Comparison of ENCODE assay signal across 12 cellular contexts in genomic region chr1:153776971-153777370, GRCh38. TPM values are rescaled to one million over a fixed set of nuclear protein-coding genes. Genes with fewer than 3 reads are reported as not detected.
DNase-seq lines count a peak whose midpoint lies in the region; ATAC-seq and TF ChIP-seq lines count a peak whose summit lies in the region.
"Had no signal": no experiment of that assay in that cellular context is flagged by ENCODE, and none has a peak within 500 bp of the region (broad histone marks: within the 10 kb centered on the region; RNA-seq: fewer than 3 reads in every experiment).

No MANE protein-coding gene starts in this region.

- H3K79me2 ChIP-seq in hepatocyte, result peaks cover 12% of the 10 kb centered on the region
- H3K79me2 ChIP-seq in smooth muscle cell (ENCODE audit: low read depth), result peaks cover 11% of the 10 kb centered on the region

- H3K9ac ChIP-seq in smooth muscle cell (ENCODE audit: low read depth), result no peak overlapping the region

- H2AFZ ChIP-seq in hepatocyte (no peak overlapping the region), smooth muscle cell (ENCODE audit: low read depth) (no peak overlapping the region)

- H3K4me2 ChIP-seq in hepatocyte (peak overlapping the region; percentile 98), smooth muscle cell (peak overlapping the region; percentile 98)

- CTCF ChIA-PET in activated CD4-positive, alpha-beta memory T cell treated with anti-CD3 and anti-CD28 coated beads, Interleukin-2, amount 10 ng/mL, durations not matched to agents 7 days and 5 days (lab: Charles Lee), result interaction anchor here (0.8 kb wide), 1 partner anchor 49 kb away, joined by 3 read pairs; the partner anchor contains the start of gene INTS3

- DNase-seq in activated CD4-positive, alpha-beta T cell treated with anti-CD3 and anti-CD28 coated beads, Interleukin-2, amount 10 ng/mL, durations not matched to agents 24 days and 14 days, result no peak
- no peak for DNase-seq in activated CD4-positive, alpha-beta T cell treated with anti-CD3 and anti-CD28 coated beads, Interleukin-2, amount 50 U/mL, for 4 hours
- no peak for DNase-seq in activated CD4-positive, alpha-beta memory T cell treated with anti-CD3 and anti-CD28 coated beads, Interleukin-2, amount 10 ng/mL, durations not matched to agents 7 days and 5 days
- DNase-seq in hepatocyte (ENCODE audit: low spot score) (no peak), smooth muscle cell (lab: John Stamatoyannopoulos, UW; ENCODE audit: unreplicated experiment) (no peak), middle frontal gyrus (ENCODE audit: extremely low spot score, low spot score) (no peak)
- DNase-seq: DND-41, gastrocnemius medialis, NCI-H1436 had no signal

- peak overlapping the region; percentile 48 for H3K4me3 Mint-ChIP-seq in activated CD4-positive, alpha-beta T cell treated with anti-CD3 and anti-CD28 coated beads, Interleukin-2, amount 10 ng/mL, durations not matched to agents 24 days and 14 days
- peak overlapping the region; percentile 80 for H3K4me3 Mint-ChIP-seq in activated CD4-positive, alpha-beta memory T cell treated with anti-CD3 and anti-CD28 coated beads, Interleukin-2, amount 10 ng/mL, durations not matched to agents 7 days and 5 days

- intact Hi-C loops in activated CD4-positive, alpha-beta T cell treated with anti-CD3 and anti-CD28 coated beads, Interleukin-2, amount 10 ng/mL, durations not matched to agents 24 days and 14 days (cut with micrococcal nuclease), result no loop called here

- 92% methylated on average over 8 of the region's 8 CpGs for WGBS in hepatocyte (ENCODE audit: low lambda C conversion rate, missing lambda C conversion rate)
- WGBS in smooth muscle cell (ENCODE audit: low lambda C conversion rate), result 91% methylated on average over 8 of the region's 8 CpGs

- H3K27ac ChIP-seq in hepatocyte (no peak overlapping the region), smooth muscle cell (ENCODE audit: low read depth) (no peak overlapping the region)
- H3K27ac ChIP-seq: A549 had no signal

- H3K27ac Mint-ChIP-seq in activated CD4-positive, alpha-beta T cell treated with anti-CD3 and anti-CD28 coated beads, Interleukin-2, amount 10 ng/mL, durations not matched to agents 24 days and 14 days, result no peak overlapping the region
- no peak overlapping the region for H3K27ac Mint-ChIP-seq in activated CD4-positive, alpha-beta memory T cell treated with anti-CD3 and anti-CD28 coated beads, Interleukin-2, amount 10 ng/mL, durations not matched to agents 7 days and 5 days

- no peaks in the 10 kb centered on the region for H3K27me3 Mint-ChIP-seq in activated CD4-positive, alpha-beta T cell treated with anti-CD3 and anti-CD28 coated beads, Interleukin-2, amount 10 ng/mL, durations not matched to agents 24 days and 14 days
- no peaks in the 10 kb centered on the region for H3K27me3 Mint-ChIP-seq in activated CD4-positive, alpha-beta memory T cell treated with anti-CD3 and anti-CD28 coated beads, Interleukin-2, amount 10 ng/mL, durations not matched to agents 7 days and 5 days

- TF ChIP-seq CTCF in hepatocyte (IDR thresholded peaks at IDR 0.05; ENCODE audit: poor library complexity), result no peak
- no peak for TF ChIP-seq CTCF in smooth muscle cell (IDR thresholded peaks at IDR 0.05; ENCODE audit: borderline replicate concordance, insufficient read depth, poor library complexity, severe bottlenecking)

- peaks cover 27% of the 10 kb centered on the region for H3K4me1 Mint-ChIP-seq in activated CD4-positive, alpha-beta T cell treated with anti-CD3 and anti-CD28 coated beads, Interleukin-2, amount 10 ng/mL, durations not matched to agents 24 days and 14 days
- peaks cover 33% of the 10 kb centered on the region for H3K4me1 Mint-ChIP-seq in activated CD4-positive, alpha-beta memory T cell treated with anti-CD3 and anti-CD28 coated beads, Interleukin-2, amount 10 ng/mL, durations not matched to agents 7 days and 5 days

- no peak for ATAC-seq in GM18519 (IDR thresholded peaks at IDR 0.05; ENCODE audit: low FRiP score, unreplicated experiment)
- ATAC-seq in HG02763 (IDR thresholded peaks at IDR 0.05; ENCODE audit: unreplicated experiment), result no peak
- ATAC-seq: gastrocnemius medialis had no signal

- no peaks in the 10 kb centered on the region for H4K20me1 ChIP-seq in hepatocyte (ENCODE audit: insufficient read depth, poor library complexity, severe bottlenecking)
- no peaks in the 10 kb centered on the region for H4K20me1 ChIP-seq in smooth muscle cell (ENCODE audit: low read depth)

- no peaks in the 10 kb centered on the region for H3K36me3 ChIP-seq in hepatocyte (replicated peaks; ENCODE audit: insufficient read depth, low read depth)
- H3K36me3 ChIP-seq in smooth muscle cell (ENCODE audit: low read depth), result no peaks in the 10 kb centered on the region

- peaks cover 18% of the 10 kb centered on the region for H3F3A ChIP-seq in smooth muscle cell (ENCODE audit: low read depth)

- POLR2A ChIA-PET in activated CD4-positive, alpha-beta memory T cell treated with anti-CD3 and anti-CD28 coated beads, Interleukin-2, amount 10 ng/mL, durations not matched to agents 7 days and 5 days (lab: Charles Lee), result interaction anchor here (1.1 to 1.7 kb wide), 5 partner anchors 13 to 213 kb away, joined by 3 to 6 read pairs (median 3); partner anchors contain the start of genes CHTOP and RPS27

- no peaks in the 10 kb centered on the region for H3K9me2 ChIP-seq in hepatocyte (replicated peaks; ENCODE audit: insufficient read depth)

- H3K9me3 ChIP-seq in hepatocyte (ENCODE audit: low read depth), result no peaks in the 10 kb centered on the region
- no peaks in the 10 kb centered on the region for H3K9me3 ChIP-seq in smooth muscle cell (replicated peaks; ENCODE audit: low read depth)
- H3K9me3 ChIP-seq: A549, gastrocnemius medialis had no signal

- no peaks in the 10 kb centered on the region for H3K27me3 ChIP-seq in hepatocyte
- no peaks in the 10 kb centered on the region for H3K27me3 ChIP-seq in smooth muscle cell (ENCODE audit: low read depth)
- H3K27me3 ChIP-seq: gastrocnemius medialis had no signal

- peaks cover 20% of the 10 kb centered on the region for H3K4me1 ChIP-seq in hepatocyte (ENCODE audit: insufficient read depth)
- H3K4me1 ChIP-seq in smooth muscle cell (ENCODE audit: low read depth), result peaks cover 10% of the 10 kb centered on the region

- H3K9me3 Mint-ChIP-seq in activated CD4-positive, alpha-beta T cell treated with anti-CD3 and anti-CD28 coated beads, Interleukin-2, amount 10 ng/mL, durations not matched to agents 24 days and 14 days, result no peaks in the 10 kb centered on the region
- H3K9me3 Mint-ChIP-seq in activated CD4-positive, alpha-beta memory T cell treated with anti-CD3 and anti-CD28 coated beads, Interleukin-2, amount 10 ng/mL, durations not matched to agents 7 days and 5 days, result no peaks in the 10 kb centered on the region

- H3K4me3 ChIP-seq in hepatocyte (no peak overlapping the region), smooth muscle cell (no peak overlapping the region)
- H3K4me3 ChIP-seq: A549 had no signal

- H3K36me3 Mint-ChIP-seq in activated CD4-positive, alpha-beta T cell treated with anti-CD3 and anti-CD28 coated beads, Interleukin-2, amount 10 ng/mL, durations not matched to agents 24 days and 14 days (ENCODE audit: low read depth), result peaks cover 13% of the 10 kb centered on the region
- H3K36me3 Mint-ChIP-seq in activated CD4-positive, alpha-beta memory T cell treated with anti-CD3 and anti-CD28 coated beads, Interleukin-2, amount 10 ng/mL, durations not matched to agents 7 days and 5 days (ENCODE audit: low read depth), result peaks cover 20% of the 10 kb centered on the region

RNA-seq across cellular contexts. Expression of gene SLC27A3, which starts 1.8 kb away (rescaled TPM):
- total RNA-seq in activated CD4-positive, alpha-beta T cell treated with anti-CD3 and anti-CD28 coated beads, Interleukin-2, amount 10 ng/mL, durations not matched to agents 24 days and 14 days, result 10.0 and 10.3 TPM in 2 replicates
- total RNA-seq in activated CD4-positive, alpha-beta memory T cell treated with anti-CD3 and anti-CD28 coated beads, Interleukin-2, amount 10 ng/mL, durations not matched to agents 7 days and 5 days, result 10 to 100 TPM; 24.9 to 25.3 TPM
- 21.5 and 22.8 TPM in 2 replicates for total RNA-seq in hepatocyte
- 37.2 and 38.1 TPM in 2 replicates for polyA plus RNA-seq in hepatocyte
- total RNA-seq in smooth muscle cell, result 14.8 and 21.3 TPM in 2 replicates
- polyA plus RNA-seq in smooth muscle cell, result 36.0 and 41.0 TPM in 2 replicates

RNA-seq across cellular contexts. Expression of gene INTS3, which starts 49.1 kb away (rescaled TPM):
- 63.1 and 64.8 TPM in 2 replicates for total RNA-seq in activated CD4-positive, alpha-beta T cell treated with anti-CD3 and anti-CD28 coated beads, Interleukin-2, amount 10 ng/mL, durations not matched to agents 24 days and 14 days
- total RNA-seq in activated CD4-positive, alpha-beta memory T cell treated with anti-CD3 and anti-CD28 coated beads, Interleukin-2, amount 10 ng/mL, durations not matched to agents 7 days and 5 days, result 10 to 100 TPM; 46.9 to 50.5 TPM
- total RNA-seq in hepatocyte, result 39.1 and 42.3 TPM in 2 replicates
- polyA plus RNA-seq in hepatocyte, result 37.1 and 51.3 TPM in 2 replicates
- total RNA-seq in smooth muscle cell, result 33.6 and 34.8 TPM in 2 replicates
- 22.3 and 27.6 TPM in 2 replicates for polyA plus RNA-seq in smooth muscle cell
